Comparison of ENCODE assay signal across 8 cellular contexts in the genomic region with DNA sequence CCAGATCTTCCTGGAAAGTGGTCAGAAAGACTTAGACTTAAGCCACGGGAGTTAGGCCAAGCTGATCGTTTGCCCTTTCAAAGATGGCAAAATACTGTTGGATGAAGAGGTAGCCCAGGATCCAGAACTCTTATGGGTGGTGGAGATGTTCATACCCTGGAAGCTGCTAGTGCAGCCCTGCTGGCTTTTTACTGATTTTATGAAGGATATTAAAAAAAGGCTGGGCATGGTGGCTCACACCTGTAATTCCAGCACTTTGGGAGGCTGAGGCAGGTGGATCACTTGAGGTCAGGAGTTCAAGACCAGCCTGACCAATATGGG. TPM values are rescaled to one million over a fixed set of nuclear protein-coding genes. Genes with fewer than 3 reads are reported as not detected.
A peak's percentile ranks its signal among the peaks of the same experiment; 100 is the strongest.
DNase-seq lines count a peak whose midpoint lies in the region; ATAC-seq, FAIRE-seq and TF ChIP-seq lines count a peak whose summit lies in the region.
"Not testable (repeated sequence)": the region's sequence is repeated elsewhere in the genome, so short reads cannot be mapped to it uniquely, and the experiment has no call there.

No MANE protein-coding gene starts in this region.

- ATAC-seq in DND-41 (ENCODE audit: insufficient read depth, low read depth); HepG2; pancreas: not testable (repeated sequence)

- not testable (repeated sequence) for H3K36me3 Mint-ChIP-seq in IgD-negative memory B cell; astrocyte (ENCODE audit: low read depth, unreplicated experiment)
- peaks cover 11% of the 10 kb centered on the region for H3K36me3 Mint-ChIP-seq in T-helper 2 cell treated with Interferon-gamma antibody and Interleukin-4, amounts not matched to agents 5 μg/mL and 100 μg/mL, for 36 hours (ENCODE audit: low read depth)

- H3K4me1 Mint-ChIP-seq in IgD-negative memory B cell: peaks cover 14 to 18% (median 18%) of the 10 kb centered on the region in 3 donors
- peaks cover 22% of the 10 kb centered on the region for H3K4me1 Mint-ChIP-seq in T-helper 2 cell treated with Interferon-gamma antibody and Interleukin-4, amounts not matched to agents 5 μg/mL and 100 μg/mL, for 36 hours (ENCODE audit: low read depth)
- H3K4me1 Mint-ChIP-seq in astrocyte (ENCODE audit: low read depth, unreplicated experiment): not testable (repeated sequence)

- H3K79me2 ChIP-seq in DND-41 (ENCODE audit: insufficient read depth, low read length): peaks cover 45% of the 10 kb centered on the region
- peaks cover 37% of the 10 kb centered on the region for H3K79me2 ChIP-seq in astrocyte (ENCODE audit: insufficient read depth, low read length)
- peaks cover 25% of the 10 kb centered on the region for H3K79me2 ChIP-seq in HepG2 (ENCODE audit: insufficient read depth, low read length)

- TF ChIP-seq EP300 in HepG2 (IDR thresholded peaks at IDR 0.05; ENCODE audit: low read depth in 2 of 2, low read length in 2 of 2); HepG2 (CRISPR knock-in tag; IDR thresholded peaks at IDR 0.05; ENCODE audit: borderline replicate concordance): not testable (repeated sequence)

- peak overlapping the region; percentile 84 for H2AFZ ChIP-seq in DND-41 (ENCODE audit: low read depth, low read length)
- H2AFZ ChIP-seq in astrocyte (ENCODE audit: low read depth, low read length): peak overlapping the region; percentile 88
- H2AFZ ChIP-seq in HepG2 (ENCODE audit: low read length): peak overlapping the region; percentile 94

- peaks cover 12% of the 10 kb centered on the region; the same call in 1 of the 2 replicates for H4K20me1 ChIP-seq in DND-41 (ENCODE audit: insufficient read depth, low read length)
- not testable (repeated sequence) for H4K20me1 ChIP-seq in astrocyte (ENCODE audit: insufficient read depth, low read length); HepG2 (ENCODE audit: insufficient read depth, low read length)

- H3K4me3 Mint-ChIP-seq in IgD-negative memory B cell (peak overlapping the region; percentile 93 to 95 (median 94)), astrocyte (ENCODE audit: unreplicated experiment) (peak overlapping the region; percentile 93)
- H3K4me3 Mint-ChIP-seq in T-helper 2 cell treated with Interferon-gamma antibody and Interleukin-4, amounts not matched to agents 5 μg/mL and 100 μg/mL, for 36 hours: peak overlapping the region; percentile 97

- not testable (repeated sequence) for DNase-seq in DND-41; T-helper 2 cell treated with Interferon-gamma antibody and Interleukin-4, amounts not matched to agents 5 μg/mL and 100 μg/mL, for 36 hours (ENCODE audit: low spot score); astrocyte (ENCODE audit: low read depth); epithelial cell of proximal tubule (ENCODE audit: low read depth); HepG2 (ENCODE audit: low spot score); pancreas; tibial artery

- not testable (repeated sequence) for FAIRE-seq in astrocyte (lab: Jason Lieb, UNC); HepG2 (lab: Jason Lieb, UNC); pancreas (lab: Jason Lieb, UNC)

- not testable (repeated sequence) for H3K27me3 Mint-ChIP-seq in IgD-negative memory B cell; T-helper 2 cell treated with Interferon-gamma antibody and Interleukin-4, amounts not matched to agents 5 μg/mL and 100 μg/mL, for 36 hours (ENCODE audit: low read depth); astrocyte (ENCODE audit: low read depth, unreplicated experiment)

- 45% methylated on average over 2 of the region's 2 CpGs for WGBS in HepG2 (ENCODE audit: low lambda C conversion rate)
- 93 to 94% methylated on average over 2 of the region's 2 CpGs for WGBS in pancreas, 2 donors

- in situ Hi-C loops in HepG2 (cut with HindIII; ENCODE audit: extremely low pct_ligation_motif_present, low pct_unique_long_range_greater_than_20kb): loop anchor here (10.0 kb wide), 1 partner anchor 301 kb away; no protein-coding TSS in a partner anchor

- not testable (repeated sequence) for H3K36me3 ChIP-seq in DND-41 (ENCODE audit: insufficient read depth, low read length); astrocyte (ENCODE audit: insufficient read depth, low read length); HepG2 (replicated peaks in 1 of 2; ENCODE audit: control insufficient read depth in 1 of 2, insufficient read depth in 2 of 2, low read length in 2 of 2); pancreas; tibial artery

- intact Hi-C loops in HepG2 (cut with micrococcal nuclease; ENCODE audit: unreplicated experiment); pancreas (cut with DNase I); tibial artery (cut with DNase I; ENCODE audit: low total_unique reads): not testable (repeated sequence)

- BruUV-seq in HepG2 (replicated peaks; lab: Mats Ljungman, UMichigan): TSS peak; percentile 99

- H3K27ac Mint-ChIP-seq in IgD-negative memory B cell (peak overlapping the region; percentile 88 to 98 (median 98)), astrocyte (ENCODE audit: unreplicated experiment) (peak overlapping the region; percentile 92)
- peak overlapping the region; percentile 95 for H3K27ac Mint-ChIP-seq in T-helper 2 cell treated with Interferon-gamma antibody and Interleukin-4, amounts not matched to agents 5 μg/mL and 100 μg/mL, for 36 hours

- H3K4me2 ChIP-seq in DND-41 (ENCODE audit: insufficient read depth, low read length) (peak overlapping the region; percentile 82), astrocyte (ENCODE audit: low read length) (peak overlapping the region; percentile 96), HepG2 (ENCODE audit: low read depth, low read length) (peak overlapping the region; percentile 88)

- TF ChIP-seq RAD21 in HepG2 (CRISPR knock-in tag; IDR thresholded peaks at IDR 0.05): not testable (repeated sequence)

- H3K9ac ChIP-seq in DND-41 (ENCODE audit: low read depth, low read length) (peak overlapping the region; percentile 91), astrocyte (ENCODE audit: low read length) (peak overlapping the region; percentile 99), HepG2 (ENCODE audit: insufficient read depth, low read depth, low read length) (peak overlapping the region; percentile 98)

- H3K27ac ChIP-seq in DND-41 (ENCODE audit: low read length) (peak overlapping the region; percentile 83), astrocyte (ENCODE audit: low read depth, low read length) (peak overlapping the region; percentile 92), HepG2 (ENCODE audit: extremely low read length, insufficient read depth, low read length) (peak overlapping the region; percentile 90), pancreas (peak overlapping the region; percentile 2 to 83 (median 64)), tibial artery (peak overlapping the region; percentile 80 to 86)

- H3K4me3 ChIP-seq in DND-41 (ENCODE audit: low read depth in 1 of 2, low read length in 2 of 2): peak overlapping the region; percentile 37 to 98; a peak in 3 of 4 replicates
- H3K4me3 ChIP-seq in astrocyte (ENCODE audit: insufficient read depth, low read depth, low read length): peak overlapping the region; percentile 98
- H3K4me3 ChIP-seq in epithelial cell of proximal tubule (ENCODE audit: low read depth, low read length): peak overlapping the region; percentile 59
- peak overlapping the region; percentile 40 to 99 (median 99) for H3K4me3 ChIP-seq in HepG2 (replicated peaks in 1 of 3; ENCODE audit: insufficient read depth in 1 of 3, low read depth in 2 of 3, low read length in 3 of 3)
- H3K4me3 ChIP-seq in pancreas: peak overlapping the region in 3 of 4 donors; percentile 53 to 91 (median 77)
- H3K4me3 ChIP-seq in tibial artery: peak overlapping the region; percentile 76 to 95

- H3K4me1 ChIP-seq in DND-41 (ENCODE audit: insufficient read depth, low read length) (peaks cover 28% of the 10 kb centered on the region), HepG2 (ENCODE audit: insufficient read depth, low read length) (peaks cover 20% of the 10 kb centered on the region), pancreas (peaks cover 3 to 16% (median 4%) of the 10 kb centered on the region in 3 donors), tibial artery (peaks cover 0 to 20% (median 7%) of the 10 kb centered on the region in 4 donors)
- not testable (repeated sequence) for H3K4me1 ChIP-seq in astrocyte (ENCODE audit: insufficient read depth, low read length)

- not testable (repeated sequence) for H3K9me3 ChIP-seq in DND-41 (ENCODE audit: insufficient read depth, low read length, severe bottlenecking); astrocyte (ENCODE audit: insufficient read depth, low read depth, low read length); HepG2 (ENCODE audit: low read length); pancreas; tibial artery

- POLR2A ChIA-PET in HepG2 (lab: Yijun Ruan, JAX): interaction anchor here (0.9 to 3.9 kb wide), 9 partner anchors 9 to 1156 kb away, joined by 3 to 124 read pairs (median 5); a partner anchor contains a TSS

- TF ChIP-seq POLR2A in HepG2 (IDR thresholded peaks at IDR 0.05; ENCODE audit: insufficient read depth in 1 of 2, low read depth in 2 of 2, low read length in 2 of 2): not testable (repeated sequence)

- CTCF ChIA-PET in HepG2 (lab: Yijun Ruan, JAX; ENCODE audit: low intra/inter-chr PET ratio, low total read pairs): not testable (repeated sequence)

- H3K27me3 ChIP-seq in DND-41 (ENCODE audit: insufficient read depth, low read length, poor library complexity); astrocyte (ENCODE audit: insufficient read depth, low read length); HepG2 (ENCODE audit: control insufficient read depth in 1 of 2, insufficient read depth in 2 of 2, low read length in 2 of 2); pancreas; tibial artery: not testable (repeated sequence)

- TF ChIP-seq CTCF in DND-41 (IDR thresholded peaks at IDR 0.05; ENCODE audit: borderline replicate concordance, extremely low read depth, low read length, poor library complexity, severe bottlenecking); astrocyte (IDR thresholded peaks at IDR 0.05; ENCODE audit: insufficient read depth, low read depth, low read length); epithelial cell of proximal tubule (conservative IDR thresholded peaks at IDR 0.05; ENCODE audit: low read depth, low read length); HepG2 (CRISPR knock-in tag; IDR thresholded peaks at IDR 0.05); pancreas (IDR thresholded peaks at IDR 0.05); tibial artery (IDR thresholded peaks at IDR 0.05): not testable (repeated sequence)

- H3K9me3 Mint-ChIP-seq in IgD-negative memory B cell; T-helper 2 cell treated with Interferon-gamma antibody and Interleukin-4, amounts not matched to agents 5 μg/mL and 100 μg/mL, for 36 hours; astrocyte (ENCODE audit: unreplicated experiment): not testable (repeated sequence)

RNA-seq across cellular contexts. Expression of a gene that starts 0.7 kb away (rescaled TPM):
- polyA plus RNA-seq in IgD-negative memory B cell (43.4 TPM), HepG2 (2011; rRNA removed) (32.0 and 36.6 TPM in 2 replicates), pancreas (10 to 100 TPM in 1 of 2 donors, 1 to 10 TPM in 1; 6.8 to 16.2 TPM)
- total RNA-seq in astrocyte (20.3 and 23.7 TPM in 2 replicates), epithelial cell of proximal tubule (16.7 and 18.3 TPM in 2 replicates), HepG2 (2016; rRNA removed; fragmentation: Illumina TruSeq; extraction: Trizol) (43.2 and 52.7 TPM in 2 replicates), pancreas (10 to 100 TPM in 5 of 6 donors, 1 to 10 TPM in 1; 9.9 to 19.9 (median 15.6) TPM)
- total RNA-seq in HepG2 (2016; cell fraction: cytosol; rRNA removed; fragmentation: Illumina TruSeq; extraction: Trizol; ENCODE audit: low read depth): 9.3 and 9.4 TPM in 2 replicates
- total RNA-seq in HepG2 (2016; cell fraction: insoluble cytoplasmic fraction; rRNA removed; fragmentation: Illumina TruSeq; extraction: Trizol): 44.1 and 58.4 TPM in 2 replicates
- 13.3 and 14.6 TPM in 2 replicates for total RNA-seq in HepG2 (2016; cell fraction: membrane; rRNA removed; fragmentation: Illumina TruSeq; extraction: Trizol)
- total RNA-seq in HepG2 (2016; cell fraction: nucleus; rRNA removed; fragmentation: Illumina TruSeq; extraction: Trizol): 19.0 and 20.8 TPM in 2 replicates
- 20.4 and 26.8 TPM in 2 replicates for polyA plus RNA-seq in HepG2 (2011; cell fraction: cytosol; rRNA removed)
- polyA plus RNA-seq in HepG2 (2011; cell fraction: nucleus; rRNA removed): 14.8 and 19.5 TPM in 2 replicates
- 38.4 and 42.2 TPM in 2 replicates for polyA plus RNA-seq in HepG2 (2012)
- 11.7 and 12.1 TPM in 2 replicates for polyA plus RNA-seq in HepG2 (2016; cell fraction: cytosol; fragmentation: Illumina TruSeq; extraction: Trizol; ENCODE audit: low read depth)
- polyA plus RNA-seq in HepG2 (2016; cell fraction: insoluble cytoplasmic fraction; fragmentation: Illumina TruSeq; extraction: Trizol; ENCODE audit: low read depth): 52.9 and 60.0 TPM in 2 replicates
- polyA plus RNA-seq in HepG2 (2016; cell fraction: membrane; fragmentation: Illumina TruSeq; extraction: Trizol; ENCODE audit: low read depth): 11.2 and 11.7 TPM in 2 replicates
- polyA plus RNA-seq in HepG2 (2016; cell fraction: nucleus; fragmentation: Illumina TruSeq; extraction: Trizol; ENCODE audit: insufficient read depth, low read depth): 32.8 and 35.8 TPM in 2 replicates
- 11.8 and 20.3 TPM in 2 replicates for polyA minus RNA-seq in HepG2 (2011; rRNA and poly(A)+ RNA removed; ENCODE audit: low replicate concordance)
- polyA minus RNA-seq in HepG2 (2011; cell fraction: cytosol; rRNA and poly(A)+ RNA removed): 9.5 and 10.3 TPM in 2 replicates
- polyA minus RNA-seq in HepG2 (2011; cell fraction: nucleus; rRNA and poly(A)+ RNA removed): 25.4 and 25.8 TPM in 2 replicates

RNA-seq across cellular contexts. Expression of a gene that starts 24.1 kb away (rescaled TPM):
- polyA plus RNA-seq in IgD-negative memory B cell: 158 TPM
- total RNA-seq in astrocyte: 87.8 and 95.0 TPM in 2 replicates
- 156 and 236 TPM in 2 replicates for total RNA-seq in epithelial cell of proximal tubule
- 183 and 247 TPM in 2 replicates for total RNA-seq in HepG2 (2016; rRNA removed; fragmentation: Illumina TruSeq; extraction: Trizol)
- 30.4 and 49.6 TPM in 2 replicates for total RNA-seq in HepG2 (2016; cell fraction: cytosol; rRNA removed; fragmentation: Illumina TruSeq; extraction: Trizol; ENCODE audit: low read depth)
- 174 and 253 TPM in 2 replicates for total RNA-seq in HepG2 (2016; cell fraction: insoluble cytoplasmic fraction; rRNA removed; fragmentation: Illumina TruSeq; extraction: Trizol)
- total RNA-seq in HepG2 (2016; cell fraction: membrane; rRNA removed; fragmentation: Illumina TruSeq; extraction: Trizol): 59.8 and 73.6 TPM in 2 replicates
- 71.5 and 73.7 TPM in 2 replicates for total RNA-seq in HepG2 (2016; cell fraction: nucleus; rRNA removed; fragmentation: Illumina TruSeq; extraction: Trizol)
- 14.4 and 18.4 TPM in 2 replicates for polyA plus RNA-seq in HepG2 (2011; rRNA removed)
- 16.9 and 18.9 TPM in 2 replicates for polyA plus RNA-seq in HepG2 (2011; cell fraction: cytosol; rRNA removed)
- polyA plus RNA-seq in HepG2 (2011; cell fraction: nucleus; rRNA removed): 6.2 and 30.3 TPM in 2 replicates
- 63.3 and 84.9 TPM in 2 replicates for polyA plus RNA-seq in HepG2 (2012)
- polyA plus RNA-seq in HepG2 (2016; cell fraction: cytosol; fragmentation: Illumina TruSeq; extraction: Trizol; ENCODE audit: low read depth): 27.7 and 44.6 TPM in 2 replicates
- 258 and 299 TPM in 2 replicates for polyA plus RNA-seq in HepG2 (2016; cell fraction: insoluble cytoplasmic fraction; fragmentation: Illumina TruSeq; extraction: Trizol; ENCODE audit: low read depth)
- 37.6 and 44.0 TPM in 2 replicates for polyA plus RNA-seq in HepG2 (2016; cell fraction: membrane; fragmentation: Illumina TruSeq; extraction: Trizol; ENCODE audit: low read depth)
- 94.4 and 105 TPM in 2 replicates for polyA plus RNA-seq in HepG2 (2016; cell fraction: nucleus; fragmentation: Illumina TruSeq; extraction: Trizol; ENCODE audit: insufficient read depth, low read depth)
- 7.8 and 17.6 TPM in 2 replicates for polyA minus RNA-seq in HepG2 (2011; rRNA and poly(A)+ RNA removed; ENCODE audit: low replicate concordance)
- 13.6 and 15.7 TPM in 2 replicates for polyA minus RNA-seq in HepG2 (2011; cell fraction: cytosol; rRNA and poly(A)+ RNA removed)
- polyA minus RNA-seq in HepG2 (2011; cell fraction: nucleus; rRNA and poly(A)+ RNA removed): 22.3 and 32.9 TPM in 2 replicates
- 10 to 100 TPM; 23.0 to 35.2 (median 25.7) TPM for total RNA-seq in pancreas
- 10 to 100 TPM; 14.0 to 34.7 TPM for polyA plus RNA-seq in pancreas

RNA-seq across cellular contexts. Expression of a gene that starts 43.8 kb away (rescaled TPM):
- polyA plus RNA-seq in IgD-negative memory B cell (not detected), HepG2 (2011; rRNA removed) (0.03 TPM in 1 of 2 replicates, not detected in the other), pancreas (under 1 TPM in 1 of 2 donors, not detected in 1; 0.05 TPM)
- total RNA-seq in astrocyte (0.16 and 0.29 TPM in 2 replicates), epithelial cell of proximal tubule (not detected in 2 replicates), HepG2 (2016; rRNA removed; fragmentation: Illumina TruSeq; extraction: Trizol) (not detected in 2 replicates), pancreas (under 1 TPM in 3 of 6 donors, not detected in 3; 0.06 to 0.09 (median 0.08) TPM)
- total RNA-seq in HepG2 (2016; cell fraction: cytosol; rRNA removed; fragmentation: Illumina TruSeq; extraction: Trizol; ENCODE audit: low read depth): not detected in 2 replicates
- not detected in 2 replicates for total RNA-seq in HepG2 (2016; cell fraction: insoluble cytoplasmic fraction; rRNA removed; fragmentation: Illumina TruSeq; extraction: Trizol)
- not detected in 2 replicates for total RNA-seq in HepG2 (2016; cell fraction: membrane; rRNA removed; fragmentation: Illumina TruSeq; extraction: Trizol)
- not detected in 2 replicates for total RNA-seq in HepG2 (2016; cell fraction: nucleus; rRNA removed; fragmentation: Illumina TruSeq; extraction: Trizol)
- polyA plus RNA-seq in HepG2 (2011; cell fraction: cytosol; rRNA removed): not detected in 2 replicates
- 0.05 TPM in 1 of 2 replicates, not detected in the other for polyA plus RNA-seq in HepG2 (2011; cell fraction: nucleus; rRNA removed)
- polyA plus RNA-seq in HepG2 (2012): not detected in 2 replicates
- polyA plus RNA-seq in HepG2 (2016; cell fraction: cytosol; fragmentation: Illumina TruSeq; extraction: Trizol; ENCODE audit: low read depth): not detected in 2 replicates
- not detected in 2 replicates for polyA plus RNA-seq in HepG2 (2016; cell fraction: insoluble cytoplasmic fraction; fragmentation: Illumina TruSeq; extraction: Trizol; ENCODE audit: low read depth)
- polyA plus RNA-seq in HepG2 (2016; cell fraction: membrane; fragmentation: Illumina TruSeq; extraction: Trizol; ENCODE audit: low read depth): not detected in 2 replicates
- not detected in 2 replicates for polyA plus RNA-seq in HepG2 (2016; cell fraction: nucleus; fragmentation: Illumina TruSeq; extraction: Trizol; ENCODE audit: insufficient read depth, low read depth)
- polyA minus RNA-seq in HepG2 (2011; rRNA and poly(A)+ RNA removed; ENCODE audit: low replicate concordance): 0.05 TPM in 1 of 2 replicates, not detected in the other
- not detected in 2 replicates for polyA minus RNA-seq in HepG2 (2011; cell fraction: cytosol; rRNA and poly(A)+ RNA removed)
- not detected in 2 replicates for polyA minus RNA-seq in HepG2 (2011; cell fraction: nucleus; rRNA and poly(A)+ RNA removed)
